Comparison of ENCODE assay signal across 33 cellular contexts in the genomic region with DNA sequence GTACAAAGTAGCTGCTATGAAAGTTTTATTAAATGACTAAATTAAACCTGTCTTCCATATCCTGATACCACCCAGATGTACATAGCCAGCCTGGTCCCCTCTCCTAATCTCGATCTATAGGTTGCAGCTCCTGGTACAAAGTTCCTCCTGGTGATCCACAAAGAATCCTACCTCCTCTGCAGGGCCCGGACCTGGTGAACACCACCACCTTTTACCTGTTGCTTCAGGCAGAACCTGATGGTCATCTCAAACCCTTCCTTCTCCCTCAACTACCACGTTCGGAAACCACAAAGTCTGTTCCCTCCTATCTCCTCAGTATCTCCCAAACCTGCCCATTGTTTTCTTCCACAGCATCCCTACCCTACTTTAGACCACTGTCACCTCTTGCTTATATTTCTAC. TPM values are rescaled to one million over a fixed set of nuclear protein-coding genes. Genes with fewer than 3 reads are reported as not detected.
"Had no signal": no experiment of that assay in that cellular context is flagged by ENCODE, and none has a peak within 500 bp of the region (broad histone marks: within the 10 kb centered on the region; RNA-seq: fewer than 3 reads in every experiment).

No MANE protein-coding gene starts in this region.

- H3K27me3 ChIP-seq: ascending aorta, cardiac muscle cell had no signal

- H3K27ac ChIP-seq: ascending aorta, cardiac muscle cell, VCaP had no signal

- DNase-seq: activated B cell treated with CpG ODN at 0.5 μM for 24 hours; activated CD4-positive, alpha-beta memory T cell treated with anti-CD3 and anti-CD28 coated beads for 36 hours; activated CD4-positive, alpha-beta T cell treated with anti-CD3 and anti-CD28 coated beads for 4 hours; activated CD4-positive, alpha-beta T cell treated with anti-CD3 and anti-CD28 coated beads, Interleukin-2, amount 10 ng/mL, durations not matched to agents 24 days and 14 days; activated CD4-positive, alpha-beta T cell treated with anti-CD3 and anti-CD28 coated beads, Interleukin-2, amount 50 U/mL, for 1 hour; activated CD4-positive, alpha-beta T cell treated with anti-CD3 and anti-CD28 coated beads, Interleukin-2, amount 50 U/mL, for 4 hours; activated CD4-positive, CD25-positive, alpha-beta regulatory T cell treated with anti-CD3 and anti-CD28 coated beads, Interleukin-2, amount 50 U/mL, for 72 hours; activated CD8-positive, alpha-beta memory T cell treated with anti-CD3 and anti-CD28 coated beads, Interleukin-2, amount 50 U/mL, for 4 hours; activated CD8-positive, alpha-beta T cell treated with anti-CD3 and anti-CD28 coated beads for 36 hours; activated effector memory CD4-positive, alpha-beta T cell treated with anti-CD3 and anti-CD28 coated beads, Interleukin-2, amount 50 U/mL, for 16 hours; activated gamma-delta T cell treated with Interleukin-2 at 50 U/mL for 16 hours; activated naive CD4-positive, alpha-beta T cell; activated naive CD4-positive, alpha-beta T cell treated with anti-CD3 and anti-CD28 coated beads, Interleukin-2, amount 10 ng/mL, durations not matched to agents 7 days and 5 days; activated naive CD8-positive, alpha-beta T cell treated with anti-CD3 and anti-CD28 coated beads, Interleukin-2, amount 10 ng/mL, durations not matched to agents 7 days and 5 days; activated naive CD8-positive, alpha-beta T cell treated with anti-CD3 and anti-CD28 coated beads, Interleukin-2, amount 50 U/mL, for 24 hours; activated T-cell treated with anti-CD3 and anti-CD28 coated beads for 4 hours; activated T-cell treated with anti-CD3 and anti-CD28 coated beads, Interleukin-2, amount 50 U/mL, for 1 hour; activated T-cell treated with anti-CD3 and anti-CD28 coated beads, Interleukin-2, amount 50 U/mL, for 4 hours; activated T-cell treated with anti-CD3 and anti-CD28 coated beads, Interleukin-2, amount 50 U/mL, for 72 hours; amygdala; anterior cingulate cortex; caudate nucleus; cerebellar nuclear complex; T-helper 1 cell; T-helper 2 cell; T-helper 9 cell had no signal

- H3K9me3 ChIP-seq: ascending aorta had no signal

- H3K4me1 ChIP-seq: ascending aorta had no signal

- H3K4me3 ChIP-seq: ascending aorta, cardiac muscle cell had no signal

- H3K36me3 ChIP-seq: ascending aorta, cardiac muscle cell had no signal

RNA-seq across cellular contexts. Expression of gene FOXI3, which starts 15.5 kb away (rescaled TPM):
- total RNA-seq: activated B cell treated with CpG ODN at 0.5 μM for 24 hours; activated CD4-positive, alpha-beta memory T cell treated with anti-CD3 and anti-CD28 coated beads for 36 hours; activated CD4-positive, alpha-beta T cell treated with anti-CD3 and anti-CD28 coated beads, Interleukin-2, amount 10 ng/mL, durations not matched to agents 24 days and 14 days; activated CD8-positive, alpha-beta memory T cell treated with anti-CD3 and anti-CD28 coated beads for 36 hours; activated CD8-positive, alpha-beta T cell treated with anti-CD3 and anti-CD28 coated beads for 36 hours; activated naive CD8-positive, alpha-beta T cell treated with anti-CD3 and anti-CD28 coated beads, Interleukin-2, amount 10 ng/mL, durations not matched to agents 7 days and 5 days; activated T-cell treated with anti-CD3 and anti-CD28 coated beads, Interleukin-2, amount 50 U/mL, for 4 hours; activated T-cell treated with anti-CD3 and anti-CD28 coated beads, Interleukin-2, amount 50 U/mL, for 72 hours; activated T-helper 1 cell treated with anti-CD3 and anti-CD28 coated beads, Interleukin-12 subunit alpha, Interleukin-12 subunit beta, Interleukin-2, Interleukin-4 antibody, amounts not matched to agents 30 ng/mL and 10 ng/mL and 1 ng/mL, durations not matched to agents 14 hours and 24 hours and 36 hours; activated T-helper 17 cell treated with anti-CD3 and anti-CD28 coated beads, Interleukin-2, amount 50 U/mL, for 72 hours; ascending aorta; bronchial epithelial cell; cardiac muscle cell had no signal
